In genomic region chr5:1495525-1495897, GRCh38 we compare ENCODE assay signal across 17 cellular contexts. TPM values are rescaled to one million over a fixed set of nuclear protein-coding genes. Genes with fewer than 3 reads are reported as not detected.
DNase-seq lines count a peak whose midpoint lies in the region; ATAC-seq, FAIRE-seq and TF ChIP-seq lines count a peak whose summit lies in the region.
"Had no signal": no experiment of that assay in that cellular context is flagged by ENCODE, and none has a peak within 500 bp of the region (broad histone marks: within the 10 kb centered on the region; RNA-seq: fewer than 3 reads in every experiment).

No MANE protein-coding gene starts in this region.

- intact Hi-C loops in GM12878 (cut with micrococcal nuclease; ENCODE audit: unreplicated experiment), result loop anchor here (1.0 to 10.0 kb wide), 5 partner anchors 10 to 297 kb away; partner anchors contain the start of gene CLPTM1L
- intact Hi-C loops in stomach (cut with DNase I; ENCODE audit: low total_unique reads), result no loop called here

- H3K4me3 ChIP-seq in NB4 (ENCODE audit: low read depth, low read length) (peak overlapping the region; percentile 39), GM12878 (peak overlapping the region; percentile 59; the same call in 1 of the 2 replicates), stomach (no peak overlapping the region), trophoblast cell (ENCODE audit: low read depth, low read length) (no peak overlapping the region)
- H3K4me3 ChIP-seq: adrenal gland had no signal

- no peak overlapping the region for H3K14ac ChIP-seq in trophoblast cell (ENCODE audit: low read length)

- no peak overlapping the region for H4K91ac ChIP-seq in trophoblast cell (ENCODE audit: low read depth, low read length)

- TF ChIP-seq POLR2A in NB4 (IDR thresholded peaks at IDR 0.05; ENCODE audit: extremely low read depth, insufficient read length) (no peak), GM12878 (IDR thresholded peaks at IDR 0.05; ENCODE audit: low read depth, low read length) (no peak), stomach (IDR thresholded peaks at IDR 0.05) (no peak)

- H2BK5ac ChIP-seq in trophoblast cell (ENCODE audit: low read depth, low read length, poor library complexity), result no peak overlapping the region

- peaks cover 66% of the 10 kb centered on the region for H3K79me2 ChIP-seq in GM12878 (ENCODE audit: control insufficient read depth, insufficient read depth, low read length)
- no peaks in the 10 kb centered on the region for H3K79me2 ChIP-seq in trophoblast cell (ENCODE audit: control insufficient read depth, insufficient read depth, low read length, poor library complexity)

- no peak overlapping the region for H2BK120ac ChIP-seq in trophoblast cell (ENCODE audit: insufficient read depth, low read length, poor library complexity)

- no peak overlapping the region for H2AK5ac ChIP-seq in trophoblast cell (ENCODE audit: low read length)

- TF ChIP-seq CTCF in NB4 (IDR thresholded peaks at IDR 0.05; ENCODE audit: low read depth, low read length), result no peak
- no peak for TF ChIP-seq CTCF in GM12878 (IDR thresholded peaks at IDR 0.05 in 2 of 3, conservative IDR thresholded peaks at IDR 0.05 in 1 of 3; ENCODE audit: control insufficient read depth in 2 of 3, extremely low read depth in 1 of 3, insufficient read depth in 1 of 3, low read depth in 3 of 3, low read length in 3 of 3)
- no peak for TF ChIP-seq CTCF in stomach (IDR thresholded peaks at IDR 0.05)

- no peak for TF ChIP-seq EP300 in GM12878 (IDR thresholded peaks at IDR 0.05; ENCODE audit: borderline replicate concordance in 1 of 2, control insufficient read depth in 1 of 2, low read depth in 2 of 2, low read length in 2 of 2)
- TF ChIP-seq EP300 in stomach (IDR thresholded peaks at IDR 0.05), result no peak

- H3K9ac ChIP-seq in GM12878 (ENCODE audit: control insufficient read depth, insufficient read depth, low read length), result peak overlapping the region; percentile 66
- H3K9ac ChIP-seq in trophoblast cell (ENCODE audit: low read length), result no peak overlapping the region

- no peaks in the 10 kb centered on the region for H4K20me1 ChIP-seq in GM12878 (ENCODE audit: control insufficient read depth, insufficient read depth)

- CTCF ChIA-PET in GM12878 (lab: Yijun Ruan, JAX), result interaction anchor here (0.7 to 1.7 kb wide), 6 partner anchors 8 to 99 kb away, joined by 3 to 8 read pairs (median 4); no protein-coding TSS in a partner anchor

- H2BK12ac ChIP-seq in trophoblast cell (ENCODE audit: low read length), result no peak overlapping the region

- H3K4me1 ChIP-seq in GM12878 (ENCODE audit: control insufficient read depth, insufficient read depth, low read length) (peaks cover 87% of the 10 kb centered on the region), stomach (peaks cover 3 to 24% (median 14%) of the 10 kb centered on the region in 4 donors), trophoblast cell (ENCODE audit: control insufficient read depth in 1 of 2, insufficient read depth in 2 of 2, low read length in 2 of 2) (peaks cover 0 to 4% of the 10 kb centered on the region in 2 experiments)

- WGBS in GM12878 (ENCODE audit: insufficient coverage, insufficient replicate concordance, low lambda C conversion rate, missing lambda C conversion rate), result 9% methylated on average over 6 of the region's 6 CpGs
- 65 to 78% (median 76%) methylated on average over 5 to 6 of the region's 6 CpGs for WGBS in stomach, 5 donors
- no CpG with 5 or more reads among the region's 6 CpGs for WGBS in trophoblast cell (ENCODE audit: extremely low coverage, insufficient coverage, insufficient read length)

- peak overlapping the region; percentile 29; the same call in 1 of the 2 replicates for H3K4me2 ChIP-seq in GM12878 (ENCODE audit: control insufficient read depth, insufficient read depth)
- H3K4me2 ChIP-seq in trophoblast cell (ENCODE audit: low read length), result no peak overlapping the region

- no peak overlapping the region for H4K12ac ChIP-seq in trophoblast cell (ENCODE audit: low read depth, low read length)

- POLR2A ChIA-PET in GM12878 (lab: Charles Lee), result interaction anchor here (0.7 to 6.3 kb wide), 3 partner anchors 9 to 297 kb away, joined by 3 to 108 read pairs (median 4); no protein-coding TSS in a partner anchor

- SMC1A ChIA-PET in GM12878 (lab: Charles Lee; ENCODE audit: uncharacterized antibody, unreplicated experiment), result interaction anchor here (1.0 to 6.1 kb wide), 5 partner anchors 8 to 41 kb away, joined by 3 to 93 read pairs (median 4); no protein-coding TSS in a partner anchor

- H3K79me1 ChIP-seq in trophoblast cell (ENCODE audit: low read length), result no peaks in the 10 kb centered on the region

- peaks cover 6 to 23% of the 10 kb centered on the region in 2 experiments for H3K36me3 ChIP-seq in GM12878 (ENCODE audit: control insufficient read depth in 2 of 2, insufficient read depth in 2 of 2, low read length in 1 of 2)
- H3K36me3 ChIP-seq in stomach, result peaks cover 8 to 67% (median 54%) of the 10 kb centered on the region in 4 donors
- peaks cover 67 to 80% of the 10 kb centered on the region in 2 experiments for H3K36me3 ChIP-seq in trophoblast cell (ENCODE audit: control insufficient read depth in 1 of 2, insufficient read depth in 2 of 2, low read length in 2 of 2)

- H3K23ac ChIP-seq in trophoblast cell (ENCODE audit: low read length), result no peak overlapping the region

- FAIRE-seq in GM12878 (lab: Jason Lieb, UNC), result no peak
- FAIRE-seq: RCC 7860, urothelium cell line had no signal

- no peak for TF ChIP-seq RAD21 in GM12878 (IDR thresholded peaks at IDR 0.05; ENCODE audit: insufficient read depth, low read depth, low read length)

- BruUV-seq in GM12878 (replicated peaks; lab: Mats Ljungman, UMichigan), result no TSS peak

- H3K27me3 ChIP-seq in GM12878 (replicated peaks in 1 of 2; ENCODE audit: control insufficient read depth in 2 of 2, insufficient read depth in 2 of 2, low read length in 1 of 2), result no peaks in the 10 kb centered on the region
- H3K27me3 ChIP-seq in stomach, result no peaks in the 10 kb centered on the region
- no peaks in the 10 kb centered on the region for H3K27me3 ChIP-seq in trophoblast cell (ENCODE audit: insufficient read depth, low read length)
- H3K27me3 ChIP-seq: adrenal gland had no signal

- H3K9me3 ChIP-seq in GM12878 (replicated peaks; ENCODE audit: control insufficient read depth, insufficient read depth, low read length), result no peaks in the 10 kb centered on the region
- H3K9me3 ChIP-seq in stomach, result no peaks in the 10 kb centered on the region
- H3K9me3 ChIP-seq in trophoblast cell (ENCODE audit: insufficient read depth, low read depth, low read length), result peaks cover 4% of the 10 kb centered on the region
- H3K9me3 ChIP-seq: adrenal gland had no signal

- H3K18ac ChIP-seq in trophoblast cell (ENCODE audit: low read length), result no peak overlapping the region

- H3K27ac ChIP-seq in GM12878 (ENCODE audit: control insufficient read depth, insufficient read depth) (peak overlapping the region; percentile 87), stomach (peak overlapping the region in 3 of 5 donors; percentile 13 to 80 (median 69)), trophoblast cell (ENCODE audit: low read depth, low read length) (no peak overlapping the region)
- H3K27ac ChIP-seq: C4-2B had no signal

- no peak overlapping the region for H3K4ac ChIP-seq in trophoblast cell (ENCODE audit: low read depth, low read length)

- H2AFZ ChIP-seq in GM12878 (ENCODE audit: control insufficient read depth, low read depth, low read length) (no peak overlapping the region), trophoblast cell (ENCODE audit: insufficient read depth, low read length, poor library complexity) (no peak overlapping the region)

- no peak overlapping the region for H4K8ac ChIP-seq in trophoblast cell (ENCODE audit: low read depth, low read length)

- in situ Hi-C loops in GM12878 (cut with MboI), result no loop called here

- no peak for ATAC-seq in GM12878

- RAD21 ChIA-PET in GM12878 (lab: Charles Lee; ENCODE audit: unreplicated experiment), result interaction anchor here (0.7 to 3.6 kb wide), 6 partner anchors 9 to 180 kb away, joined by 3 to 41 read pairs (median 4); partner anchors contain the start of gene LPCAT1

- peak; percentile 13 for DNase-seq in stimulated activated CD4-positive, alpha-beta T cell treated with anti-CD3 and anti-CD28 coated beads, Interleukin-4, amount 100 ng/mL, for 24 hours
- DNase-seq in stimulated activated CD4-positive, alpha-beta T cell treated with anti-CD3 and anti-CD28 coated beads, Interleukin-12 subunit alpha, Interleukin-12 subunit beta, amount 100 ng/mL, for 4 hours, result no peak
- DNase-seq in NB4 (ENCODE audit: low read depth) (peak; percentile 75), GM12878 (ENCODE audit: low read depth, low spot score) (no peak), stomach (no peak), trophoblast cell (no peak), HT-29 (ENCODE audit: low spot score) (no peak)
- no peak for DNase-seq in stimulated activated CD4-positive, alpha-beta T cell treated with anti-CD3 and anti-CD28 coated beads, Interleukin-2, amount 100 ng/mL, for 48 hours
- DNase-seq: NCI-H524 had no signal

RNA-seq across cellular contexts. Expression of gene LPCAT1, which starts 28.2 kb away (rescaled TPM):
- 365 and 373 TPM in 2 replicates for total RNA-seq in GM12878 (2013; cell fraction: nucleolus; rRNA removed)
- total RNA-seq in GM12878 (2014; rRNA removed) (67.6 and 74.7 TPM in 2 replicates), GM12878 (2014; rRNA removed; fragmentation: Illumina TruSeq; extraction: Trizol) (58.9 and 59.4 TPM in 2 replicates), GM12878 (2021) (109 TPM in 2 replicates), stomach (100 to 1,000 TPM in 1 of 5 donors, 10 to 100 TPM in 4; 13.4 to 229 (median 17.4) TPM)
- polyA plus RNA-seq in GM12878 (2011; ENCODE audit: low read depth), result 26.1 TPM
- polyA plus RNA-seq in GM12878 (2011; rRNA removed) (63.6 and 70.6 TPM in 2 replicates), GM12878 (2014; fragmentation: Illumina TruSeq; extraction: Trizol) (84.5 and 93.5 TPM in 2 replicates), GM12878 (2014; fragmentation: Nextera tagmentation; extraction: Ambion mirVana) (1 to 10 TPM; 2.3 to 7.0 TPM), GM12878 (2014; rRNA removed) (94.1 and 94.8 TPM in 2 replicates), GM12878 (2016; fragmentation: Nextera tagmentation; extraction: Ambion mirVana) (10 to 100 TPM; 60.2 to 82.4 TPM), stomach (10 to 100 TPM in 2 of 3 donors, 1 to 10 TPM in 1; 5.2 to 11.8 (median 11.6) TPM)
- polyA plus RNA-seq in GM12878 (2011; cell fraction: cytosol; rRNA removed), result 70.3 and 92.5 TPM in 2 replicates
- polyA plus RNA-seq in GM12878 (2011; cell fraction: nucleus; rRNA removed), result 197 and 246 TPM in 2 replicates
- polyA plus RNA-seq in GM12878 (2012), result 41.3 and 58.7 TPM in 2 replicates
- 43.1 and 54.4 TPM in 2 replicates for polyA minus RNA-seq in GM12878 (2011; rRNA and poly(A)+ RNA removed)
- polyA minus RNA-seq in GM12878 (2011; cell fraction: cytosol; rRNA and poly(A)+ RNA removed), result 25.0 and 34.6 TPM in 2 replicates
- polyA minus RNA-seq in GM12878 (2011; cell fraction: nucleus; rRNA and poly(A)+ RNA removed), result 71.8 and 93.6 TPM in 2 replicates
- 199 and 206 TPM in 2 replicates for polyA plus RNA-seq in trophoblast cell (2013)
- total RNA-seq in HT-29 (2014; rRNA removed; shearing (Covaris generic)), result 48.9 and 49.1 TPM in 2 replicates

RNA-seq across cellular contexts. Expression of gene SLC6A3, which starts 50.3 kb away (rescaled TPM):
- not detected in 2 replicates for total RNA-seq in GM12878 (2013; cell fraction: nucleolus; rRNA removed)
- not detected in 2 replicates for total RNA-seq in GM12878 (2014; rRNA removed)
- not detected in 2 replicates for total RNA-seq in GM12878 (2014; rRNA removed; fragmentation: Illumina TruSeq; extraction: Trizol)
- total RNA-seq in GM12878 (2021), result not detected in 2 replicates
- polyA plus RNA-seq in GM12878 (2011; ENCODE audit: low read depth), result not detected
- polyA plus RNA-seq in GM12878 (2011; rRNA removed), result 0.01 TPM in 1 of 2 replicates, not detected in the other
- polyA plus RNA-seq in GM12878 (2011; cell fraction: cytosol; rRNA removed), result 0.05 TPM in 1 of 2 replicates, not detected in the other
- not detected in 2 replicates for polyA plus RNA-seq in GM12878 (2011; cell fraction: nucleus; rRNA removed)
- 0.07 and 0.18 TPM in 2 replicates for polyA plus RNA-seq in GM12878 (2012)
- polyA plus RNA-seq in GM12878 (2014; fragmentation: Illumina TruSeq; extraction: Trizol), result not detected in 2 replicates
- not detected for polyA plus RNA-seq in GM12878 (2014; fragmentation: Nextera tagmentation; extraction: Ambion mirVana)
- polyA plus RNA-seq in GM12878 (2014; rRNA removed), result not detected in 2 replicates
- not detected for polyA plus RNA-seq in GM12878 (2016; fragmentation: Nextera tagmentation; extraction: Ambion mirVana)
- polyA minus RNA-seq in GM12878 (2011; rRNA and poly(A)+ RNA removed), result not detected in 2 replicates
- polyA minus RNA-seq in GM12878 (2011; cell fraction: cytosol; rRNA and poly(A)+ RNA removed), result not detected in 2 replicates
- not detected in 2 replicates for polyA minus RNA-seq in GM12878 (2011; cell fraction: nucleus; rRNA and poly(A)+ RNA removed)
- not detected for total RNA-seq in stomach
- under 1 TPM in 1 of 3 donors, not detected in 2; 0.05 TPM for polyA plus RNA-seq in stomach
- polyA plus RNA-seq in trophoblast cell (2013), result 0.11 TPM in 2 replicates
- total RNA-seq in HT-29 (2014; rRNA removed; shearing (Covaris generic)), result not detected in 2 replicates
- total RNA-seq: adrenal gland; epithelial cell of proximal tubule; G401; kidney epithelial cell; T-helper 1 cell treated with Interleukin-12 subunit alpha and Interleukin-12 subunit beta and Interleukin-4 antibody, amounts not matched to agents 30 ng/mL and 1 ng/mL, for 36 hours had no signal

Comparison
In these comparisons a context has a peak if more than half of its experiments do, and no peak if none do; other contexts are left out.
1. DNase-seq: peak in stimulated activated CD4-positive, alpha-beta T cell treated with anti-CD3 and anti-CD28 coated beads, Interleukin-4, amount 100 ng/mL, for 24 hours (single experiment) and NB4 (single experiment); none in stimulated activated CD4-positive, alpha-beta T cell treated with anti-CD3 and anti-CD28 coated beads, Interleukin-12 subunit alpha, Interleukin-12 subunit beta, amount 100 ng/mL, for 4 hours (single experiment), GM12878 (single experiment), stomach (single experiment), trophoblast cell (0 of 2), HT-29 (single experiment) and stimulated activated CD4-positive, alpha-beta T cell treated with anti-CD3 and anti-CD28 coated beads, Interleukin-2, amount 100 ng/mL, for 48 hours (0 of 2).
2. H3K4me3 ChIP-seq: peak in NB4 (single experiment) and GM12878 (single experiment); none in stomach (0 of 4) and trophoblast cell (single experiment).